In the genomic region with DNA sequence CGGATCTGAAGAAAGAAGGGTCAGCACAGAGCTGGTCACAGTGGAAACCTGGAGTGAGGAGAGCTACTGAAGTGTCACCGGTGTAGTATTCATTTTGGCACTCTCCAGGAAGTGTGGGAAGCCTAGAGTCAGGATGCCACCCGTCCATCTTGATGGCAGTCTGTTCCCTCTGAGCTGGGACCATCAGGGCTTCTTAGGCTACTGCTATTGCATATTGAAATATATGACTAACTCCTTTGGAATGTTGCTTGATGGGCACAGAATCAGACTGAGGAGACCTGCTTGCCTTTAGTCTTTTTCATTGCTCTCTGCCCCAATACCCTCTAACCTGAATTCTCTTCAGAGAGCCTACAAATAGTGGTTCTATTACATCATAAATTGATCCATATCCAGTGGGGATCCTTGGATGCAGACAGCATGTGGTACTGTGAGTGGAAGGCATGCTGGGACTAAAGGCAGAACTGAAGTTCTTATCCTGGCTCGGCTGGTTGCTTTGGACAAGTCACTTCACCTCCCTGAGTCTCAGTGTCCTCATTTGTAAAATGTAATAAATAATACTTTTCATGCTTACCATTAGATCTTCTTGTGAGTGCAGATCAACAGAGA, we compare ENCODE assay signal across 15 cellular contexts.
A peak's percentile ranks its signal among the peaks of the same experiment; 100 is the strongest.
DNase-seq lines count a peak whose midpoint lies in the region; ATAC-seq and TF ChIP-seq lines count a peak whose summit lies in the region.
"Had no signal": no experiment of that assay in that cellular context is flagged by ENCODE, and none has a peak within 500 bp of the region (broad histone marks: within the 10 kb centered on the region; RNA-seq: fewer than 3 reads in every experiment).

No MANE protein-coding gene starts in this region.

- H3K27me3 ChIP-seq in subcutaneous abdominal adipose tissue (ENCODE audit: control insufficient read depth in 5 of 5, insufficient read depth in 4 of 5, low read length in 5 of 5) (no peaks in the 10 kb centered on the region), tibial nerve (no peaks in the 10 kb centered on the region)

- H3K27ac ChIP-seq in HEK293 (ENCODE audit: extremely low read depth, low read depth, low read length) (no peak overlapping the region), VCaP (peak overlapping the region; percentile 48), subcutaneous abdominal adipose tissue (ENCODE audit: low read depth, low read length) (peak overlapping the region; percentile 78), tibial nerve (no peak overlapping the region)
- H3K27ac ChIP-seq: epithelial cell of prostate, left ventricle myocardium inferior had no signal

- no peaks in the 10 kb centered on the region for H3K4me1 ChIP-seq in HEK293 (ENCODE audit: control insufficient read depth, insufficient read depth, low read length)
- H3K4me1 ChIP-seq in subcutaneous abdominal adipose tissue (ENCODE audit: control insufficient read depth in 5 of 5, insufficient read depth in 5 of 5, low read length in 5 of 5): peaks cover 0 to 19% (median 4%) of the 10 kb centered on the region in 5 donors
- H3K4me1 ChIP-seq in tibial nerve: no peaks in the 10 kb centered on the region

- peak; percentile 36 for DNase-seq in fibroblast of the conjunctiva (ENCODE audit: low read depth)
- no peak for DNase-seq in cerebellar nuclear complex (lab: John Stamatoyannopoulos, UW)
- DNase-seq in tibial nerve (ENCODE audit: low spot score in 2 of 2): no peak
- DNase-seq: activated CD8-positive, alpha-beta memory T cell treated with anti-CD3 and anti-CD28 coated beads, Interleukin-2, amount 50 U/mL, for 4 hours; amygdala; DND-41; left ventricle myocardium inferior; NCI-H187; T1000 had no signal

- no peak overlapping the region for H3K4me3 ChIP-seq in HEK293 (ENCODE audit: low read depth, low read length)
- H3K4me3 ChIP-seq in subcutaneous abdominal adipose tissue (ENCODE audit: low read depth in 1 of 5, low read length in 5 of 5): no peak overlapping the region
- H3K4me3 ChIP-seq in tibial nerve: no peak overlapping the region
- H3K4me3 ChIP-seq: left ventricle myocardium inferior had no signal

- H3K9me3 ChIP-seq in HEK293 (ENCODE audit: control insufficient read depth, insufficient read depth, low read depth, low read length): no peaks in the 10 kb centered on the region
- no peaks in the 10 kb centered on the region for H3K9me3 ChIP-seq in subcutaneous abdominal adipose tissue (ENCODE audit: control insufficient read depth in 5 of 5, low read length in 5 of 5)
- H3K9me3 ChIP-seq in tibial nerve: peaks cover 0 to 7% (median 0%) of the 10 kb centered on the region in 4 donors
- H3K9me3 ChIP-seq: left ventricle myocardium inferior had no signal

- H3K36me3 ChIP-seq in HEK293 (ENCODE audit: control insufficient read depth in 2 of 2, insufficient read depth in 1 of 2, low read length in 2 of 2) (peaks cover 28 to 47% of the 10 kb centered on the region in 2 experiments), subcutaneous abdominal adipose tissue (ENCODE audit: control insufficient read depth in 5 of 5, insufficient read depth in 5 of 5, low read length in 5 of 5) (peaks cover 29 to 68% (median 37%) of the 10 kb centered on the region in 5 donors), tibial nerve (peaks cover 0 to 97% (median 11%) of the 10 kb centered on the region in 3 donors)

- TF ChIP-seq CTCF in HEK293 (tag by site-specific recombination; IDR thresholded peaks at IDR 0.05) (no peak), VCaP (conservative IDR thresholded peaks at IDR 0.05) (no peak), tibial nerve (IDR thresholded peaks at IDR 0.05) (no peak)

- peak overlapping the region in 1 of 5 donors; percentile 4 for H3K9ac ChIP-seq in subcutaneous abdominal adipose tissue (ENCODE audit: low read length in 5 of 5)

- TF ChIP-seq EP300 in tibial nerve (IDR thresholded peaks at IDR 0.05): no peak

- CTCF ChIA-PET in HEK293 (lab: Yijun Ruan, JAX): interaction anchor here (1.3 kb wide), 1 partner anchor 280 kb away, joined by 6 read pairs; no protein-coding TSS in a partner anchor

- TF ChIP-seq POLR2A in tibial nerve (IDR thresholded peaks at IDR 0.05): no peak

- ATAC-seq in HG03521 (IDR thresholded peaks at IDR 0.05; ENCODE audit: unreplicated experiment): no peak
- ATAC-seq: stimulated activated effector memory CD8-positive, alpha-beta T cell treated with anti-CD3 and anti-CD28 coated beads, Interleukin-12 subunit alpha, Interleukin-12 subunit beta, amount 100 ng/mL, for 72 hours had no signal

- POLR2A ChIA-PET in HEK293 (lab: Yijun Ruan, JAX): interaction anchor here (0.7 to 0.9 kb wide), 2 partner anchors 10 to 31 kb away, joined by 3 read pairs; no protein-coding TSS in a partner anchor

- WGBS in tibial nerve, 2 donors: 82 to 83% methylated on average over 4 of the region's 4 CpGs

TF ChIP-seq in HEK293, 187 proteins besides CTCF, POLR2A, EP300 and RAD21:
- TF ChIP-seq WT1 (tag by site-specific recombination; IDR thresholded peaks at IDR 0.05): no peak
- TF ChIP-seq TSHZ1 (tag by site-specific recombination; IDR thresholded peaks at IDR 0.05; ENCODE audit: borderline replicate concordance): no peak
- peak; percentile 51 for TF ChIP-seq ZIC2 (tag by site-specific recombination; IDR thresholded peaks at IDR 0.05)
- TF ChIP-seq ZNF747 (tag by site-specific recombination; IDR thresholded peaks at IDR 0.05): no peak

Comparison
In these comparisons a context has a peak if more than half of its experiments do, and no peak if none do; other contexts are left out.
1. H3K27ac ChIP-seq: peak in VCaP (single experiment) and subcutaneous abdominal adipose tissue (single experiment); none in HEK293 (single experiment) and tibial nerve (0 of 4).